8 cellular contexts compared by ENCODE assay signal in genomic region chr6:70686548-70687133, GRCh38. TPM values are rescaled to one million over a fixed set of nuclear protein-coding genes. Genes with fewer than 3 reads are reported as not detected.
DNase-seq lines count a peak whose midpoint lies in the region; ATAC-seq and TF ChIP-seq lines count a peak whose summit lies in the region.

No MANE protein-coding gene starts in this region.

- no peaks in the 10 kb centered on the region for H3K36me3 ChIP-seq in brain microvascular endothelial cell (replicated peaks)

- H3K27me3 ChIP-seq in brain microvascular endothelial cell (replicated peaks) = no peaks in the 10 kb centered on the region

- peak; percentile 42 for TF ChIP-seq CTCF in brain microvascular endothelial cell (IDR thresholded peaks at IDR 0.05; ENCODE audit: low read depth, low read length, missing control alignments)

- peak; percentile 37 for DNase-seq in Ammon's horn (ENCODE audit: low spot score)
- DNase-seq in NCI-H2196 (lab: John Stamatoyannopoulos, UW; ENCODE audit: unreplicated experiment) = peak; percentile 60
- DNase-seq in brain microvascular endothelial cell = peak; percentile 31
- DNase-seq in left lobe of liver (ENCODE audit: low spot score) = no peak

- in situ Hi-C loops in brain microvascular endothelial cell (cut with HindIII; ENCODE audit: low pct_ligation_motif_present, low sequenced_read_pairs) = no loop called here

- no peak overlapping the region for H3K4me3 ChIP-seq in brain microvascular endothelial cell (ENCODE audit: low read depth, low read length)

- H3K27ac ChIP-seq in brain microvascular endothelial cell = no peak overlapping the region

- peak; percentile 63 for ATAC-seq in GM18861 (IDR thresholded peaks at IDR 0.05; ENCODE audit: unreplicated experiment)
- ATAC-seq in left lobe of liver = peak; percentile 71
- ATAC-seq in HG03097 (IDR thresholded peaks at IDR 0.05; ENCODE audit: low FRiP score, unreplicated experiment) = no peak
- no peak for ATAC-seq in HG03025 (IDR thresholded peaks at IDR 0.05; ENCODE audit: low FRiP score, unreplicated experiment)
- ATAC-seq in HG03439 (IDR thresholded peaks at IDR 0.05; ENCODE audit: unreplicated experiment) = no peak

RNA-seq across cellular contexts. Expression of gene SMAP1, which starts 19.0 kb away (rescaled TPM):
- total RNA-seq in left lobe of liver = 9.1 TPM

Comparison
In these comparisons a context has a peak if more than half of its experiments do, and no peak if none do; other contexts are left out.
1. ATAC-seq: peak in GM18861 (single experiment) and left lobe of liver (single experiment); none in HG03097 (single experiment), HG03025 (single experiment) and HG03439 (single experiment).